ENCODE assay signal across 14 cellular contexts in genomic region chr12:77888611-77889010, GRCh38. TPM values are rescaled to one million over a fixed set of nuclear protein-coding genes. Genes with fewer than 3 reads are reported as not detected.
DNase-seq lines count a peak whose midpoint lies in the region; ATAC-seq and TF ChIP-seq lines count a peak whose summit lies in the region.
"Had no signal": no experiment of that assay in that cellular context is flagged by ENCODE, and none has a peak within 500 bp of the region (broad histone marks: within the 10 kb centered on the region; RNA-seq: fewer than 3 reads in every experiment).

No MANE protein-coding gene starts in this region.

- TF ChIP-seq CTCF in RWPE2 (IDR thresholded peaks at IDR 0.05; ENCODE audit: poor library complexity, severe bottlenecking), result no peak
- TF ChIP-seq CTCF in fibroblast of lung (conservative IDR thresholded peaks at IDR 0.05 in 1 of 2, IDR thresholded peaks at IDR 0.05 in 1 of 2; ENCODE audit: low read depth in 1 of 2, low read length in 2 of 2), result no peak

- no peaks in the 10 kb centered on the region for H4K20me1 ChIP-seq in fibroblast of lung (ENCODE audit: control insufficient read depth, extremely low read depth, insufficient read depth, low read length)

- H3K79me2 ChIP-seq in fibroblast of lung (ENCODE audit: control insufficient read depth, insufficient read depth, low read length), result no peaks in the 10 kb centered on the region

- ATAC-seq in RWPE2 (ENCODE audit: low read depth), result peak; percentile 100
- ATAC-seq in HG02759 (IDR thresholded peaks at IDR 0.05; ENCODE audit: unreplicated experiment), result no peak
- ATAC-seq in GM21423 (IDR thresholded peaks at IDR 0.05; ENCODE audit: unreplicated experiment), result no peak
- ATAC-seq: GM23338, heart right ventricle had no signal

- H3K4me1 ChIP-seq in RWPE2 (ENCODE audit: insufficient read depth, poor library complexity, severe bottlenecking) (no peaks in the 10 kb centered on the region), fibroblast of lung (ENCODE audit: control insufficient read depth, extremely low read depth, insufficient read depth, low read length) (no peaks in the 10 kb centered on the region)

- DNase-seq in GM03348 (ENCODE audit: low spot score) (peak; percentile 20), RWPE2 (ENCODE audit: low spot score) (no peak), fibroblast of lung (ENCODE audit: low read depth in 2 of 2) (peak; percentile 52 to 87), pulmonary artery endothelial cell (ENCODE audit: low read depth, low spot score) (peak; percentile 91), SIG-M5 (lab: John Stamatoyannopoulos, UW) (no peak)
- DNase-seq in stimulated activated CD4-positive, alpha-beta T cell treated with anti-CD3 and anti-CD28 coated beads, Interleukin-12 subunit alpha, Interleukin-12 subunit beta, amount 100 ng/mL, for 4 hours, result no peak
- DNase-seq: activated CD4-positive, alpha-beta T cell treated with anti-CD3 and anti-CD28 coated beads, Interleukin-2, amount 10 ng/mL, durations not matched to agents 7 days and 5 days; heart right ventricle; NCI-H2081; stimulated activated CD4-positive, alpha-beta T cell treated with anti-CD3 and anti-CD28 coated beads, Interleukin-4, amount 100 ng/mL, for 4 hours had no signal

- H3K36me3 ChIP-seq in RWPE2 (ENCODE audit: low read depth) (no peaks in the 10 kb centered on the region), fibroblast of lung (ENCODE audit: control insufficient read depth, insufficient read depth, low read length) (no peaks in the 10 kb centered on the region)
- H3K36me3 ChIP-seq: heart right ventricle had no signal

- no peak overlapping the region for H3K4me2 ChIP-seq in fibroblast of lung (ENCODE audit: extremely low read depth, insufficient read depth, low read length)
- H3K4me2 ChIP-seq: GM23338 had no signal

- H3K4me3 ChIP-seq in RWPE2 (ENCODE audit: severe bottlenecking) (no peak overlapping the region), fibroblast of lung (replicated peaks in 1 of 4; ENCODE audit: control extremely low read depth in 1 of 4, insufficient read depth in 1 of 4, low read depth in 3 of 4, low read length in 4 of 4) (no peak overlapping the region)
- H3K4me3 ChIP-seq: GM23338, heart right ventricle had no signal

- no peak overlapping the region for H2AFZ ChIP-seq in fibroblast of lung (ENCODE audit: low read length)
- H2AFZ ChIP-seq: GM23338 had no signal

- H3K27me3 ChIP-seq in RWPE2 (ENCODE audit: insufficient read depth, poor library complexity, severe bottlenecking) (no peaks in the 10 kb centered on the region), fibroblast of lung (ENCODE audit: control insufficient read depth, insufficient read depth, low read length) (no peaks in the 10 kb centered on the region)
- H3K27me3 ChIP-seq: heart right ventricle had no signal

- no peak overlapping the region for H3K9ac ChIP-seq in fibroblast of lung (ENCODE audit: insufficient read depth, low read length)

- H3K9me3 ChIP-seq in RWPE2 (ENCODE audit: severe bottlenecking), result no peaks in the 10 kb centered on the region
- no peaks in the 10 kb centered on the region for H3K9me3 ChIP-seq in fibroblast of lung (ENCODE audit: control insufficient read depth, insufficient read depth, low read depth, low read length)
- H3K9me3 ChIP-seq: heart right ventricle had no signal

- no peak overlapping the region for H3K27ac ChIP-seq in RWPE2 (ENCODE audit: poor library complexity, severe bottlenecking)
- H3K27ac ChIP-seq in fibroblast of lung (ENCODE audit: insufficient read depth, low read length), result no peak overlapping the region
- H3K27ac ChIP-seq: heart right ventricle had no signal

RNA-seq across cellular contexts. Expression of gene NAV3, which starts 57.9 kb away (rescaled TPM):
- total RNA-seq in fibroblast of lung, result 50.3 and 60.6 TPM in 2 replicates
- 30.8 and 40.9 TPM in 2 replicates for polyA plus RNA-seq in fibroblast of lung
- 14.9 and 15.3 TPM in 2 replicates for polyA plus RNA-seq in fibroblast of lung (2012)
- polyA minus RNA-seq in fibroblast of lung (ENCODE audit: low replicate concordance), result 192 and 387 TPM in 2 replicates
- 28.7 and 40.6 TPM in 2 replicates for total RNA-seq in pulmonary artery endothelial cell
- total RNA-seq: activated CD4-positive, alpha-beta T cell treated with anti-CD3 and anti-CD28 coated beads, Interleukin-2, amount 10 ng/mL, durations not matched to agents 7 days and 5 days; activated T-helper 2 cell treated with anti-CD3 and anti-CD28 coated beads, Interferon-gamma antibody, Interleukin-2, Interleukin-4, amounts not matched to agents 10 μg/mL and 5 μg/mL and 100 μg/mL, durations not matched to agents 14 hours and 24 hours and 36 hours had no signal

Comparison
In these comparisons a context has a peak if more than half of its experiments do, and no peak if none do; other contexts are left out.
1. DNase-seq: peak in GM03348 (single experiment), fibroblast of lung (2 of 2) and pulmonary artery endothelial cell (single experiment); none in RWPE2 (single experiment), stimulated activated CD4-positive, alpha-beta T cell treated with anti-CD3 and anti-CD28 coated beads, Interleukin-12 subunit alpha, Interleukin-12 subunit beta, amount 100 ng/mL, for 4 hours (single experiment) and SIG-M5 (single experiment).